ENCODE assay signal across 10 cellular contexts in genomic region chr19:49761625-49762311, GRCh38. TPM values are rescaled to one million over a fixed set of nuclear protein-coding genes. Genes with fewer than 3 reads are reported as not detected.
A peak's percentile ranks its signal among the peaks of the same experiment; 100 is the strongest.
DNase-seq lines count a peak whose midpoint lies in the region; ATAC-seq lines count a peak whose summit lies in the region.
"Had no signal": no experiment of that assay in that cellular context is flagged by ENCODE, and none has a peak within 500 bp of the region (broad histone marks: within the 10 kb centered on the region; RNA-seq: fewer than 3 reads in every experiment).

No MANE protein-coding gene starts in this region.

- DNase-seq in NCI-H82 (lab: John Stamatoyannopoulos, UW) (peak; percentile 14), NCI-H82 treated with DMSO at 0.1 percent for 48 hours (lab: John Stamatoyannopoulos, UW; ENCODE audit: unreplicated experiment) (no peak), SK-MEL-5 (ENCODE audit: low read depth, low spot score) (peak; percentile 20), fibroblast of the conjunctiva (ENCODE audit: low read depth) (peak; percentile 43), NCI-H1048 (lab: John Stamatoyannopoulos, UW) (no peak)
- DNase-seq: MM.1S had no signal

- ATAC-seq in GM21381 (IDR thresholded peaks at IDR 0.05; ENCODE audit: unreplicated experiment), result no peak
- no peak for ATAC-seq in GM18907 (IDR thresholded peaks at IDR 0.05; ENCODE audit: unreplicated experiment)

- in situ Hi-C loops in SK-MEL-5 (cut with HindIII; ENCODE audit: low pct_unique_long_range_greater_than_20kb, low sequenced_read_pairs), result no loop called here

- H3K27ac ChIP-seq in skin epidermis, result peak overlapping the region in 13 of 21 experiments; percentile 2 to 78 (median 52)

- no peak overlapping the region for H3K4me3 ChIP-seq in skin epidermis

RNA-seq across cellular contexts. Expression of gene TSKS, which starts 1.3 kb away (rescaled TPM):
- total RNA-seq in SK-MEL-5 (2014; rRNA removed; shearing (Covaris generic)), result not detected in 2 replicates
- not detected in 2 replicates for polyA plus RNA-seq in SK-MEL-5 (2015; cell fraction: cytosol; rRNA removed)
- polyA plus RNA-seq in SK-MEL-5 (2015; cell fraction: nucleus; rRNA removed), result not detected in 2 replicates
- total RNA-seq: A172 had no signal

RNA-seq across cellular contexts. Expression of gene AP2A1, which starts 5.0 kb away (rescaled TPM):
- total RNA-seq in SK-MEL-5 (2014; rRNA removed; shearing (Covaris generic)), result 23.1 and 29.0 TPM in 2 replicates
- polyA plus RNA-seq in SK-MEL-5 (2015; cell fraction: cytosol; rRNA removed), result 85.2 and 105 TPM in 2 replicates
- 67.5 and 82.9 TPM in 2 replicates for polyA plus RNA-seq in SK-MEL-5 (2015; cell fraction: nucleus; rRNA removed)

RNA-seq across cellular contexts. Expression of gene FUZ, which starts 51.3 kb away (rescaled TPM):
- 29.2 and 31.0 TPM in 2 replicates for total RNA-seq in SK-MEL-5 (2014; rRNA removed; shearing (Covaris generic))
- polyA plus RNA-seq in SK-MEL-5 (2015; cell fraction: cytosol; rRNA removed), result 28.3 and 31.1 TPM in 2 replicates
- polyA plus RNA-seq in SK-MEL-5 (2015; cell fraction: nucleus; rRNA removed), result 31.5 and 48.9 TPM in 2 replicates

RNA-seq across cellular contexts. Expression of gene MED25, which starts 56.3 kb away (rescaled TPM):
- total RNA-seq in SK-MEL-5 (2014; rRNA removed; shearing (Covaris generic)), result 7.8 and 8.2 TPM in 2 replicates
- polyA plus RNA-seq in SK-MEL-5 (2015; cell fraction: cytosol; rRNA removed), result 26.8 and 28.8 TPM in 2 replicates
- 50.1 and 78.7 TPM in 2 replicates for polyA plus RNA-seq in SK-MEL-5 (2015; cell fraction: nucleus; rRNA removed)

Comparison
In these comparisons a context has a peak if more than half of its experiments do, and no peak if none do; other contexts are left out.
1. DNase-seq: peak in NCI-H82 (single experiment), SK-MEL-5 (single experiment) and fibroblast of the conjunctiva (single experiment); none in NCI-H82 treated with DMSO at 0.1 percent for 48 hours (single experiment) and NCI-H1048 (single experiment).